ENCODE assay signal across 19 cellular contexts in the genomic region with DNA sequence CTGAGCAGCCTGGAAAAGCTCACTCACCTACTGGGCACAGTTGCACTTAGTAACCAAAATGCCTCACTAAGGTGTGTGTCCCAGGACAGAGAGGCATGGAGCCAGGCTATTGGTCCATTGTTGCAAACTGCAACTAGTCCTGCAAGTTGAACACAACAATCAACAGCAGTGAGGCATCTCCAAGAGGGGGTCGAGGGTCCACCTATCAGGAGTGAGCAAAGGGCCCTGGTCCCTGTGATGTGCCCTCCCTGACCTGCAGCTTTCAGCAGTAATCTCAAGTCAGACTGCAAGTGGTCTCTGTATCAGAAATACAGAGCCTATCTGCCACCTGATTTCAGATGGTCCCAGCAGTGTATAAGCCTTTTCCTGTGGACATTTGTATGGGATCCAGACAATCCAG. TPM values are rescaled to one million over a fixed set of nuclear protein-coding genes. Genes with fewer than 3 reads are reported as not detected.
DNase-seq lines count a peak whose midpoint lies in the region; ATAC-seq and TF ChIP-seq lines count a peak whose summit lies in the region.
"Had no signal": no experiment of that assay in that cellular context is flagged by ENCODE, and none has a peak within 500 bp of the region (broad histone marks: within the 10 kb centered on the region; RNA-seq: fewer than 3 reads in every experiment).

No MANE protein-coding gene starts in this region.

- H3K27me3 Mint-ChIP-seq in endodermal cell (ENCODE audit: insufficient read depth) (no peaks in the 10 kb centered on the region), nephron (ENCODE audit: low read depth) (peaks cover 16% of the 10 kb centered on the region)
- H3K27me3 Mint-ChIP-seq in stimulated activated memory B cell treated with anti-CD40 and anti-IgM and Interleukin-4, amounts not matched to agents 10 μg/mL and 1 μg/mL and 100 μg/mL, for 72 hours = peaks cover 25% of the 10 kb centered on the region

- TF ChIP-seq CTCF in endodermal cell (conservative IDR thresholded peaks at IDR 0.05) (no peak), nephron (IDR thresholded peaks at IDR 0.05; ENCODE audit: unreplicated experiment in 3 of 3) (no peak), spleen (IDR thresholded peaks at IDR 0.05 in 8 of 11, conservative IDR thresholded peaks at IDR 0.05 in 3 of 11) (no peak), breast epithelium (IDR thresholded peaks at IDR 0.05) (no peak)

- no peaks in the 10 kb centered on the region for H3K27me3 ChIP-seq in HUES48 (ENCODE audit: control insufficient read depth, insufficient read depth, low read length)
- no peaks in the 10 kb centered on the region for H3K27me3 ChIP-seq in endodermal cell (ENCODE audit: control insufficient read depth, insufficient read depth, low read length, poor library complexity, severe bottlenecking)
- H3K27me3 ChIP-seq in spleen (replicated peaks in 1 of 7) = peaks cover 0 to 15% (median 0%) of the 10 kb centered on the region in 7 donors
- peaks cover 0 to 9% of the 10 kb centered on the region in 2 donors for H3K27me3 ChIP-seq in breast epithelium
- H3K27me3 ChIP-seq: BE2C had no signal

- no peak overlapping the region for H3K9ac ChIP-seq in HUES48 (ENCODE audit: low read depth, low read length)
- no peak overlapping the region for H3K9ac ChIP-seq in endodermal cell (ENCODE audit: extremely low read depth, low read length, poor library complexity, severe bottlenecking)

- H3K36me3 Mint-ChIP-seq in endodermal cell (ENCODE audit: low read depth) = no peaks in the 10 kb centered on the region
- no peaks in the 10 kb centered on the region for H3K36me3 Mint-ChIP-seq in nephron (ENCODE audit: low read depth)
- no peaks in the 10 kb centered on the region for H3K36me3 Mint-ChIP-seq in stimulated activated memory B cell treated with anti-CD40 and anti-IgM and Interleukin-4, amounts not matched to agents 10 μg/mL and 1 μg/mL and 100 μg/mL, for 72 hours
- H3K36me3 Mint-ChIP-seq: CD8-positive, alpha-beta T cell had no signal

- no peaks in the 10 kb centered on the region for H3K36me3 ChIP-seq in HUES48 (ENCODE audit: control insufficient read depth, insufficient read depth, low read length)
- no peaks in the 10 kb centered on the region for H3K36me3 ChIP-seq in endodermal cell (ENCODE audit: control insufficient read depth, insufficient read depth, low read length)
- no peaks in the 10 kb centered on the region for H3K36me3 ChIP-seq in spleen
- no peaks in the 10 kb centered on the region for H3K36me3 ChIP-seq in breast epithelium
- H3K36me3 ChIP-seq: BE2C had no signal

- DNase-seq in endodermal cell (peak; percentile 54), spleen (no peak), breast epithelium (ENCODE audit: low spot score in 2 of 2) (no peak)
- DNase-seq: BE2C; CD8-positive, alpha-beta T cell; COR-L47; DMS153; EL; GDM1; HCEC 1CT had no signal

- H3K9me3 Mint-ChIP-seq in endodermal cell (no peaks in the 10 kb centered on the region), nephron (no peaks in the 10 kb centered on the region)
- H3K9me3 Mint-ChIP-seq in stimulated activated memory B cell treated with anti-CD40 and anti-IgM and Interleukin-4, amounts not matched to agents 10 μg/mL and 1 μg/mL and 100 μg/mL, for 72 hours = no peaks in the 10 kb centered on the region
- H3K9me3 Mint-ChIP-seq: CD8-positive, alpha-beta T cell had no signal

- H3K4me1 Mint-ChIP-seq in endodermal cell (peaks cover 2% of the 10 kb centered on the region), nephron (peaks cover 17% of the 10 kb centered on the region)
- no peaks in the 10 kb centered on the region for H3K4me1 Mint-ChIP-seq in stimulated activated memory B cell treated with anti-CD40 and anti-IgM and Interleukin-4, amounts not matched to agents 10 μg/mL and 1 μg/mL and 100 μg/mL, for 72 hours

- 20 to 40% methylated on average over 1 of the region's 1 CpG for WGBS in endodermal cell (ENCODE audit: insufficient coverage in 1 of 2, insufficient read length in 1 of 2), 2 experiments
- 14 to 36% (median 26%) methylated on average over 1 of the region's 1 CpG; no CpG with 5 or more reads in 1 of the 5 donors for WGBS in spleen, 5 donors

- H3K4me1 ChIP-seq in HUES48 (ENCODE audit: control insufficient read depth, insufficient read depth, low read length) (peaks cover 25% of the 10 kb centered on the region), endodermal cell (ENCODE audit: control insufficient read depth, insufficient read depth, low read length) (peaks cover 6% of the 10 kb centered on the region), spleen (peaks cover 0 to 7% (median 0%) of the 10 kb centered on the region in 6 donors), breast epithelium (no peaks in the 10 kb centered on the region)
- H3K4me1 ChIP-seq: A549, BE2C had no signal

- no peak for ATAC-seq in HG03460 (IDR thresholded peaks at IDR 0.05; ENCODE audit: unreplicated experiment)
- no peak for ATAC-seq in stimulated activated memory B cell treated with anti-CD40 and anti-IgM and Interleukin-4, amounts not matched to agents 10 μg/mL and 1 μg/mL and 100 μg/mL, for 72 hours
- ATAC-seq: CD8-positive, alpha-beta T cell had no signal

- H3K9me3 ChIP-seq in HUES48 (ENCODE audit: control insufficient read depth, insufficient read depth, low read length) (no peaks in the 10 kb centered on the region), endodermal cell (ENCODE audit: control insufficient read depth, low read length) (no peaks in the 10 kb centered on the region), spleen (no peaks in the 10 kb centered on the region), breast epithelium (no peaks in the 10 kb centered on the region)
- H3K9me3 ChIP-seq: A549, BE2C had no signal

- H3K27ac ChIP-seq in HUES48 (ENCODE audit: low read depth, low read length) (peak overlapping the region; percentile 56), endodermal cell (ENCODE audit: low read depth, low read length) (peak overlapping the region; percentile 87), spleen (no peak overlapping the region), breast epithelium (no peak overlapping the region)
- H3K27ac ChIP-seq: A549 had no signal

- intact Hi-C loops in spleen (cut with DNase I; ENCODE audit: low total_unique reads) (no loop called here), breast epithelium (cut with DNase I; ENCODE audit: low total_unique reads) (no loop called here)

- H3K4me3 Mint-ChIP-seq in endodermal cell = no peak overlapping the region
- H3K4me3 Mint-ChIP-seq in nephron = no peak overlapping the region
- H3K4me3 Mint-ChIP-seq in stimulated activated memory B cell treated with anti-CD40 and anti-IgM and Interleukin-4, amounts not matched to agents 10 μg/mL and 1 μg/mL and 100 μg/mL, for 72 hours = no peak overlapping the region
- H3K4me3 Mint-ChIP-seq: CD8-positive, alpha-beta T cell had no signal

- H3K27ac Mint-ChIP-seq in endodermal cell = no peak overlapping the region
- H3K27ac Mint-ChIP-seq in nephron = peak overlapping the region in 2 of 3 experiments; percentile 49 to 76
- no peak overlapping the region for H3K27ac Mint-ChIP-seq in stimulated activated memory B cell treated with anti-CD40 and anti-IgM and Interleukin-4, amounts not matched to agents 10 μg/mL and 1 μg/mL and 100 μg/mL, for 72 hours
- H3K27ac Mint-ChIP-seq: CD14-positive monocyte; CD8-positive, alpha-beta T cell had no signal

- TF ChIP-seq POLR2A in spleen (IDR thresholded peaks at IDR 0.05) = no peak
- TF ChIP-seq POLR2A in breast epithelium (IDR thresholded peaks at IDR 0.05) = no peak

- H3K4me3 ChIP-seq in HUES48 (ENCODE audit: low read depth, low read length) (no peak overlapping the region), endodermal cell (ENCODE audit: low read length) (no peak overlapping the region), spleen (no peak overlapping the region), breast epithelium (no peak overlapping the region)
- H3K4me3 ChIP-seq: A549 had no signal

RNA-seq across cellular contexts. Expression of gene TGM3, which starts 50.2 kb away (rescaled TPM):
- total RNA-seq in endodermal cell (under 1 TPM; 0.29 to 0.38 TPM), spleen (under 1 TPM in 4 of 7 donors, not detected in 3; 0.40 to 0.57 (median 0.50) TPM), breast epithelium (not detected)
- polyA plus RNA-seq in endodermal cell (2013, experiment 1 of 2) = not detected
- polyA plus RNA-seq in endodermal cell (2013, experiment 2 of 2) = 0.21 TPM
- under 1 TPM; 0.09 to 0.64 (median 0.33) TPM for polyA plus RNA-seq in spleen
- total RNA-seq: CD8-positive, alpha-beta T cell; H4; HT-29 had no signal
- polyA plus RNA-seq: AG04450, CD14-positive monocyte had no signal

Comparison
In these comparisons a context has a peak if more than half of its experiments do, and no peak if none do; other contexts are left out.
1. H3K27ac ChIP-seq: peak in HUES48 (single experiment) and endodermal cell (single experiment); none in spleen (0 of 8) and breast epithelium (0 of 2).
2. H3K27ac Mint-ChIP-seq: peak in nephron (2 of 3); none in endodermal cell (single experiment) and stimulated activated memory B cell treated with anti-CD40 and anti-IgM and Interleukin-4, amounts not matched to agents 10 μg/mL and 1 μg/mL and 100 μg/mL, for 72 hours (single experiment).